In genomic region chr22:19525116-19525660, GRCh38 we compare ENCODE assay signal across 1 cellular context.
TF ChIP-seq lines count a peak whose summit lies in the region.

No MANE protein-coding gene starts in this region.

TF ChIP-seq in WTC11, 78 proteins besides CTCF, POLR2A, EP300 and RAD21 (continued from another document):
- TF ChIP-seq, protein P1, sequence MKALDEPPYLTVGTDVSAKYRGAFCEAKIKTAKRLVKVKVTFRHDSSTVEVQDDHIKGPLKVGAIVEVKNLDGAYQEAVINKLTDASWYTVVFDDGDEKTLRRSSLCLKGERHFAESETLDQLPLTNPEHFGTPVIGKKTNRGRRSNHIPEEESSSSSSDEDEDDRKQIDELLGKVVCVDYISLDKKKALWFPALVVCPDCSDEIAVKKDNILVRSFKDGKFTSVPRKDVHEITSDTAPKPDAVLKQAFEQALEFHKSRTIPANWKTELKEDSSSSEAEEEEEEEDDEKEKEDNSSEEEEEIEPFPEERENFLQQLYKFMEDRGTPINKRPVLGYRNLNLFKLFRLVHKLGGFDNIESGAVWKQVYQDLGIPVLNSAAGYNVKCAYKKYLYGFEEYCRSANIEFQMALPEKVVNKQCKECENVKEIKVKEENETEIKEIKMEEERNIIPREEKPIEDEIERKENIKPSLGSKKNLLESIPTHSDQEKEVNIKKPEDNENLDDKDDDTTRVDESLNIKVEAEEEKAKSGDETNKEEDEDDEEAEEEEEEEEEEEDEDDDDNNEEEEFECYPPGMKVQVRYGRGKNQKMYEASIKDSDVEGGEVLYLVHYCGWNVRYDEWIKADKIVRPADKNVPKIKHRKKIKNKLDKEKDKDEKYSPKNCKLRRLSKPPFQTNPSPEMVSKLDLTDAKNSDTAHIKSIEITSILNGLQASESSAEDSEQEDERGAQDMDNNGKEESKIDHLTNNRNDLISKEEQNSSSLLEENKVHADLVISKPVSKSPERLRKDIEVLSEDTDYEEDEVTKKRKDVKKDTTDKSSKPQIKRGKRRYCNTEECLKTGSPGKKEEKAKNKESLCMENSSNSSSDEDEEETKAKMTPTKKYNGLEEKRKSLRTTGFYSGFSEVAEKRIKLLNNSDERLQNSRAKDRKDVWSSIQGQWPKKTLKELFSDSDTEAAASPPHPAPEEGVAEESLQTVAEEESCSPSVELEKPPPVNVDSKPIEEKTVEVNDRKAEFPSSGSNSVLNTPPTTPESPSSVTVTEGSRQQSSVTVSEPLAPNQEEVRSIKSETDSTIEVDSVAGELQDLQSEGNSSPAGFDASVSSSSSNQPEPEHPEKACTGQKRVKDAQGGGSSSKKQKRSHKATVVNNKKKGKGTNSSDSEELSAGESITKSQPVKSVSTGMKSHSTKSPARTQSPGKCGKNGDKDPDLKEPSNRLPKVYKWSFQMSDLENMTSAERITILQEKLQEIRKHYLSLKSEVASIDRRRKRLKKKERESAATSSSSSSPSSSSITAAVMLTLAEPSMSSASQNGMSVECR (CRISPR knock-in tag; IDR thresholded peaks at IDR 0.05; ENCODE audit: borderline replicate concordance) = no peak
- no peak for TF ChIP-seq ZNF121 (CRISPR knock-in tag; IDR thresholded peaks at IDR 0.05)
- no peak for TF ChIP-seq SP1 (CRISPR knock-in tag; conservative IDR thresholded peaks at IDR 0.05)
- no peak for TF ChIP-seq ZNF423 (CRISPR knock-in tag; IDR thresholded peaks at IDR 0.05)
- no peak for TF ChIP-seq GABPB1 (CRISPR knock-in tag; IDR thresholded peaks at IDR 0.05)
- no peak for TF ChIP-seq ZNF219 (CRISPR knock-in tag; IDR thresholded peaks at IDR 0.05; ENCODE audit: borderline replicate concordance)
- TF ChIP-seq FOXP1 (CRISPR knock-in tag; IDR thresholded peaks at IDR 0.05; ENCODE audit: borderline replicate concordance) = no peak
- TF ChIP-seq PRDM15 (CRISPR knock-in tag; IDR thresholded peaks at IDR 0.05) = no peak
- no peak for TF ChIP-seq GTF2I (CRISPR knock-in tag; conservative IDR thresholded peaks at IDR 0.05)
